Comparison of ENCODE assay signal across 8 cellular contexts in genomic region chr20:17570347-17571152, GRCh38. TPM values are rescaled to one million over a fixed set of nuclear protein-coding genes. Genes with fewer than 3 reads are reported as not detected.
DNase-seq lines count a peak whose midpoint lies in the region; ATAC-seq and TF ChIP-seq lines count a peak whose summit lies in the region.

No MANE protein-coding gene starts in this region.

- POLR2A ChIA-PET in AG04449 (lab: Yijun Ruan, JAX): interaction anchor here (0.8 to 3.2 kb wide), 18 partner anchors 9 to 398 kb away, joined by 3 to 26 read pairs (median 4); partner anchors contain the start of genes BFSP1, MGME1 and SNX5

- 1 to 2% methylated on average over 17 to 28 of the region's 43 CpGs for WGBS in tibial nerve, 2 donors

- no peaks in the 10 kb centered on the region for H3K27me3 ChIP-seq in tibial nerve

- CTCF ChIA-PET in AG04449 (lab: Yijun Ruan, JAX): interaction anchor here (0.9 to 5.8 kb wide), 7 partner anchors 9 to 426 kb away, joined by 3 to 43 read pairs (median 8); no protein-coding TSS in a partner anchor

- H3K36me3 ChIP-seq in tibial nerve: no peaks in the 10 kb centered on the region

- H3K4me3 ChIP-seq in AG04449 (ENCODE audit: low read depth, low read length) (peak overlapping the region; percentile 82), GM12875 (ENCODE audit: low read depth, low read length) (peak overlapping the region; percentile 77), tibial nerve (peak overlapping the region; percentile 84 to 96 (median 91))

- H3K36me3 Mint-ChIP-seq in activated CD4-positive, alpha-beta T cell treated with anti-CD3 and anti-CD28 coated beads, Interleukin-2, amount 10 ng/mL, durations not matched to agents 24 days and 14 days (ENCODE audit: low read depth): peaks cover 1% of the 10 kb centered on the region
- no peaks in the 10 kb centered on the region for H3K36me3 Mint-ChIP-seq in mesothelial cell of epicardium

- intact Hi-C loops in activated CD4-positive, alpha-beta T cell treated with anti-CD3 and anti-CD28 coated beads, Interleukin-2, amount 10 ng/mL, durations not matched to agents 24 days and 14 days (cut with micrococcal nuclease): loop anchor here (1.0 to 5.0 kb wide), 6 partner anchors 11 to 399 kb away; partner anchors contain the start of gene MGME1

- H3K4me1 Mint-ChIP-seq in activated CD4-positive, alpha-beta T cell treated with anti-CD3 and anti-CD28 coated beads, Interleukin-2, amount 10 ng/mL, durations not matched to agents 24 days and 14 days: peaks cover 23% of the 10 kb centered on the region
- peaks cover 43% of the 10 kb centered on the region for H3K4me1 Mint-ChIP-seq in mesothelial cell of epicardium

- H3K9me3 ChIP-seq in tibial nerve: no peaks in the 10 kb centered on the region

- peaks cover 4% of the 10 kb centered on the region for H3K9me3 Mint-ChIP-seq in activated CD4-positive, alpha-beta T cell treated with anti-CD3 and anti-CD28 coated beads, Interleukin-2, amount 10 ng/mL, durations not matched to agents 24 days and 14 days
- H3K9me3 Mint-ChIP-seq in mesothelial cell of epicardium: no peaks in the 10 kb centered on the region

- TF ChIP-seq CTCF in AG04449 (IDR thresholded peaks at IDR 0.05; ENCODE audit: insufficient read depth, low read length, missing control alignments) (no peak), GM12875 (IDR thresholded peaks at IDR 0.05; ENCODE audit: borderline replicate concordance, insufficient read depth, low read depth, low read length) (no peak), mesothelial cell of epicardium (IDR thresholded peaks at IDR 0.05; ENCODE audit: unreplicated experiment) (no peak), tibial nerve (IDR thresholded peaks at IDR 0.05) (no peak)

- H3K27me3 Mint-ChIP-seq in activated CD4-positive, alpha-beta T cell treated with anti-CD3 and anti-CD28 coated beads, Interleukin-2, amount 10 ng/mL, durations not matched to agents 24 days and 14 days: peaks cover 7% of the 10 kb centered on the region
- H3K27me3 Mint-ChIP-seq in mesothelial cell of epicardium (ENCODE audit: low read depth): no peaks in the 10 kb centered on the region

- DNase-seq in AG04449 (ENCODE audit: low read depth, low spot score) (no peak), NCI-H1694 treated with DMSO at 0.1 percent for 48 hours (lab: John Stamatoyannopoulos, UW) (peak; percentile 7), erythroblast (lab: John Stamatoyannopoulos, UW) (peak; percentile 75 to 80), mesothelial cell of epicardium (ENCODE audit: low spot score in 2 of 2, unreplicated experiment in 2 of 2) (no peak), tibial nerve (ENCODE audit: low spot score in 2 of 2) (peak; percentile 23 to 42)
- no peak for DNase-seq in activated CD4-positive, alpha-beta T cell treated with anti-CD3 and anti-CD28 coated beads, Interleukin-2, amount 10 ng/mL, durations not matched to agents 24 days and 14 days

- TF ChIP-seq EP300 in tibial nerve (IDR thresholded peaks at IDR 0.05): no peak

- TF ChIP-seq POLR2A in erythroblast (IDR thresholded peaks at IDR 0.05; ENCODE audit: low read length) (no peak), tibial nerve (IDR thresholded peaks at IDR 0.05) (no peak)

- peak; percentile 43 for ATAC-seq in HG02852 (IDR thresholded peaks at IDR 0.05; ENCODE audit: unreplicated experiment)

- H3K27ac ChIP-seq in tibial nerve: peak overlapping the region; percentile 91 to 99 (median 98)

- peak overlapping the region; percentile 84 for H3K27ac Mint-ChIP-seq in activated CD4-positive, alpha-beta T cell treated with anti-CD3 and anti-CD28 coated beads, Interleukin-2, amount 10 ng/mL, durations not matched to agents 24 days and 14 days
- peak overlapping the region; percentile 99 for H3K27ac Mint-ChIP-seq in mesothelial cell of epicardium

- H3K4me1 ChIP-seq in tibial nerve: peaks cover 0 to 51% (median 7%) of the 10 kb centered on the region in 4 donors

- peak overlapping the region; percentile 94 for H3K4me3 Mint-ChIP-seq in activated CD4-positive, alpha-beta T cell treated with anti-CD3 and anti-CD28 coated beads, Interleukin-2, amount 10 ng/mL, durations not matched to agents 24 days and 14 days
- H3K4me3 Mint-ChIP-seq in mesothelial cell of epicardium: peak overlapping the region; percentile 89

RNA-seq across cellular contexts. Expression of gene DSTN, which starts 0.7 kb away (rescaled TPM):
- 58.6 and 65.6 TPM in 2 replicates for total RNA-seq in activated CD4-positive, alpha-beta T cell treated with anti-CD3 and anti-CD28 coated beads, Interleukin-2, amount 10 ng/mL, durations not matched to agents 24 days and 14 days
- total RNA-seq in mesothelial cell of epicardium (192 to 199 TPM (median 193 TPM) in 3 replicates), tibial nerve (100 to 1,000 TPM; 166 to 322 (median 242) TPM)

RNA-seq across cellular contexts. Expression of gene BFSP1, which starts 39.4 kb away (rescaled TPM):
- total RNA-seq in activated CD4-positive, alpha-beta T cell treated with anti-CD3 and anti-CD28 coated beads, Interleukin-2, amount 10 ng/mL, durations not matched to agents 24 days and 14 days: 0.33 and 0.43 TPM in 2 replicates
- total RNA-seq in mesothelial cell of epicardium (5.2 to 5.8 TPM (median 5.7 TPM) in 3 replicates), tibial nerve (1 to 10 TPM in 1 of 4 donors, under 1 TPM in 2, not detected in 1; 0.39 to 5.9 (median 0.63) TPM)

Comparison
In these comparisons a context has a peak if more than half of its experiments do, and no peak if none do; other contexts are left out.
1. DNase-seq: peak in NCI-H1694 treated with DMSO at 0.1 percent for 48 hours (single experiment), erythroblast (2 of 2) and tibial nerve (2 of 2); none in AG04449 (single experiment), activated CD4-positive, alpha-beta T cell treated with anti-CD3 and anti-CD28 coated beads, Interleukin-2, amount 10 ng/mL, durations not matched to agents 24 days and 14 days (single experiment) and mesothelial cell of epicardium (0 of 2).
2. Peak in every context shown above with its lines, with median percentiles within 50 percentile points of each other: H3K4me3 ChIP-seq.